ENCODE assay signal across 34 cellular contexts in the genomic region with DNA sequence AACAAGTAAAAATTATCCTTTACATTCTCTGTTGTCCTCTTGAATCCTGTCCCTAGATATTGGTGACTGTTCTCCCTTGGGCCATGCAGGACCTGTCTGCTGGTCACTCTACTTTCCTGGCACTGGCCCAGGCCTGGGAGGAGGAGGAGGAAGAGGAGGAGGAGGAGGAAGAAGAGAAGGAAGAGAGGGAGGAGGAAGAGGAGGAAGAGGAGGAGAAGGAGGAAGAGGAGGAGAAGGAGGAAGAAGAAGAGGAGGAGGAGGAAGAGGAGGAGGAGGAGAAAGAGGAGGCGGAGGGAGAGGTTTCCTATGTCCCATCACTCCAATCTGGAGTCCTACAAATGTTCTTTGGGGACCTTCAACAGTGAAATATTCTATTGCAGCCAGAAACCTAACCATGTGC.
"Had no signal": no experiment of that assay in that cellular context is flagged by ENCODE, and none has a peak within 500 bp of the region (broad histone marks: within the 10 kb centered on the region; RNA-seq: fewer than 3 reads in every experiment).

No MANE protein-coding gene starts in this region.

- H3K27ac ChIP-seq: adrenal gland, body of pancreas, brain microvascular endothelial cell, breast epithelium, VCaP had no signal

- FAIRE-seq: astrocyte, colon, TTC549 had no signal

- H3K36me3 ChIP-seq: adrenal gland, brain microvascular endothelial cell, breast epithelium had no signal

- H3K27me3 ChIP-seq: adrenal gland, body of pancreas, brain microvascular endothelial cell, breast epithelium had no signal

- ATAC-seq: activated CD8-positive, alpha-beta T cell treated with anti-CD3 and anti-CD28 coated beads for 36 hours; activated naive CD4-positive, alpha-beta T cell treated with anti-CD3 and anti-CD28 coated beads, Interleukin-2, amount 50 U/mL, for 72 hours; activated T-cell treated with anti-CD3 and anti-CD28 coated beads, Interleukin-2, amount 50 U/mL, for 4 hours; activated T-cell treated with anti-CD3 and anti-CD28 coated beads, Interleukin-2, amount 50 U/mL, for 72 hours; activated T-helper 17 cell treated with anti-CD3 and anti-CD28 coated beads, Interleukin-2, amount 50 U/mL, for 72 hours; body of pancreas had no signal

- DNase-seq: activated B cell treated with CpG ODN at 0.5 μM for 24 hours; activated CD4-positive, alpha-beta memory T cell treated with anti-CD3 and anti-CD28 coated beads for 36 hours; activated CD4-positive, alpha-beta T cell treated with anti-CD3 and anti-CD28 coated beads for 4 hours; activated CD4-positive, alpha-beta T cell treated with anti-CD3 and anti-CD28 coated beads, Interleukin-2, amount 10 ng/mL, durations not matched to agents 24 days and 14 days; activated CD4-positive, alpha-beta T cell treated with anti-CD3 and anti-CD28 coated beads, Interleukin-2, amount 50 U/mL, for 1 hour; activated CD4-positive, alpha-beta T cell treated with anti-CD3 and anti-CD28 coated beads, Interleukin-2, amount 50 U/mL, for 4 hours; activated CD4-positive, CD25-positive, alpha-beta regulatory T cell treated with anti-CD3 and anti-CD28 coated beads, Interleukin-2, amount 50 U/mL, for 72 hours; activated CD8-positive, alpha-beta memory T cell treated with anti-CD3 and anti-CD28 coated beads, Interleukin-2, amount 50 U/mL, for 4 hours; activated CD8-positive, alpha-beta T cell treated with anti-CD3 and anti-CD28 coated beads for 36 hours; activated effector memory CD4-positive, alpha-beta T cell treated with anti-CD3 and anti-CD28 coated beads, Interleukin-2, amount 50 U/mL, for 16 hours; activated gamma-delta T cell treated with Interleukin-2 at 50 U/mL for 16 hours; activated naive CD4-positive, alpha-beta T cell; activated naive CD4-positive, alpha-beta T cell treated with anti-CD3 and anti-CD28 coated beads for 36 hours; activated naive CD4-positive, alpha-beta T cell treated with anti-CD3 and anti-CD28 coated beads, Interleukin-2, amount 50 U/mL, for 16 hours; activated naive CD8-positive, alpha-beta T cell treated with anti-CD3 and anti-CD28 coated beads for 36 hours; activated T-cell treated with anti-CD3 and anti-CD28 coated beads for 4 hours; activated T-cell treated with anti-CD3 and anti-CD28 coated beads, Interleukin-2, amount 50 U/mL, for 1 hour; activated T-cell treated with anti-CD3 and anti-CD28 coated beads, Interleukin-2, amount 50 U/mL, for 4 hours; activated T-cell treated with anti-CD3 and anti-CD28 coated beads, Interleukin-2, amount 50 U/mL, for 72 hours; adrenal gland; amniotic stem cell; aorta; body of pancreas; brain microvascular endothelial cell; central memory CD4-positive, alpha-beta T cell; T-helper 2 cell; T-helper 9 cell had no signal

- H3K4me3 ChIP-seq: adrenal gland, body of pancreas, breast epithelium had no signal

- H3K4me1 ChIP-seq: adrenal gland, body of pancreas, breast epithelium had no signal

- H3K9me3 ChIP-seq: adrenal gland, body of pancreas, breast epithelium had no signal
